ENCODE assay signal across 1 cellular context in the genomic region with DNA sequence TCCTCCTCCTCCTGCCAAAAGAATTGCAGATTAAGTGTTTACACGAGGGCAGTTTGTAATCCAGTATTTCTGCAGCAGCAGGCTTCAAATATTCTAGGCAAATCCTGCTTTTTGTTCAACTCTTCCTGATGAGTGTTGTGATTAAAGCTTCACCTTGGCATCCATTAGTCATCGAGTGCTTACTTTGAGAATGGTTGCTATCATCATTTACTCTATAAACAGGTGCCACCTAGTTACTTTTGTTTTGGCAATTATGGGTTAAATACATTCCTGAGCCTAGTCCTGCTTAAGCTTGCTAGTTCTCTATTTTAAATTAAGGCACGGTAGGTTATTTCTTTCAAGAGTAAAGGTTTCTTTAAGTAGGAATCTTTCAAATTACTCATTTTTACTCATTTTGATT.
TF ChIP-seq lines count a peak whose summit lies in the region.

No MANE protein-coding gene starts in this region.

TF ChIP-seq in GM12878, 131 proteins besides CTCF, POLR2A, EP300 and RAD21:
- TF ChIP-seq, protein P1, sequence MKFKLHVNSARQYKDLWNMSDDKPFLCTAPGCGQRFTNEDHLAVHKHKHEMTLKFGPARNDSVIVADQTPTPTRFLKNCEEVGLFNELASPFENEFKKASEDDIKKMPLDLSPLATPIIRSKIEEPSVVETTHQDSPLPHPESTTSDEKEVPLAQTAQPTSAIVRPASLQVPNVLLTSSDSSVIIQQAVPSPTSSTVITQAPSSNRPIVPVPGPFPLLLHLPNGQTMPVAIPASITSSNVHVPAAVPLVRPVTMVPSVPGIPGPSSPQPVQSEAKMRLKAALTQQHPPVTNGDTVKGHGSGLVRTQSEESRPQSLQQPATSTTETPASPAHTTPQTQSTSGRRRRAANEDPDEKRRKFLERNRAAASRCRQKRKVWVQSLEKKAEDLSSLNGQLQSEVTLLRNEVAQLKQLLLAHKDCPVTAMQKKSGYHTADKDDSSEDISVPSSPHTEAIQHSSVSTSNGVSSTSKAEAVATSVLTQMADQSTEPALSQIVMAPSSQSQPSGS (IDR thresholded peaks at IDR 0.05; ENCODE audit: low read length) = 0 out of 2 replicates have a peak, but pooled peaks have one; percentile 17
- no peak for TF ChIP-seq ZNF384 (IDR thresholded peaks at IDR 0.05; ENCODE audit: borderline replicate concordance, low read depth, low read length)
- no peak for TF ChIP-seq TCF3 (IDR thresholded peaks at IDR 0.05; ENCODE audit: borderline replicate concordance, insufficient read depth, low read depth, low read length)
- no peak for TF ChIP-seq SREBF2 (IDR thresholded peaks at IDR 0.05; ENCODE audit: low read length)
- TF ChIP-seq YBX1 (IDR thresholded peaks at IDR 0.05) = no peak
- TF ChIP-seq MYB (IDR thresholded peaks at IDR 0.05; ENCODE audit: borderline replicate concordance, low read depth, low read length) = no peak
- peak; percentile 29; the same call in 1 of the 2 replicates for TF ChIP-seq JUNB (IDR thresholded peaks at IDR 0.05)
- no peak for TF ChIP-seq CHD4 (IDR thresholded peaks at IDR 0.05)
TF ChIP-seq in GM12878: peak in this region for 2.
